ENCODE assay signal across 36 cellular contexts in the genomic region with DNA sequence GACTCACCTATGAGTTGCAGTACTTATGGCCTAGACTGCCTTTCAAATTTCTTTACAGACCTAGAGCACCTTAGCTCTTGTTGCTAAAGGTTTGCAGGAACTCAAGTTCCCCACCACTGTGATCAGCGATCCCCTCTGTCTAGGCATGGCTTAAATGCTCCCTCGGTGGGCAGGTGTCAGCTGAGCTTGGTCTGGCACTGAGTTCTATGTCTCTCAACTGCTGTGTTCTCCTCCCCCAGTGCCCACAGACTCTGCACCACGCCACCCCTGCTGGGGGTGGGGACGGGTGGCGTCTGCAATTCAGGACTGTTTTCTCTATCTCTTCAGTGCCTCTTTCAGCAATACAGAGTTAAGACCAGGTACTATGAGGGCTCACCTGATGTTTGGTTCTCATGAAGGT. TPM values are rescaled to one million over a fixed set of nuclear protein-coding genes. Genes with fewer than 3 reads are reported as not detected.
"Had no signal": no experiment of that assay in that cellular context is flagged by ENCODE, and none has a peak within 500 bp of the region (broad histone marks: within the 10 kb centered on the region; RNA-seq: fewer than 3 reads in every experiment).

No MANE protein-coding gene starts in this region.

- H3K9me3 ChIP-seq: adrenal gland, body of pancreas, esophagus muscularis mucosa, gastrocnemius medialis, heart left ventricle had no signal

- H3K27me3 Mint-ChIP-seq: activated CD8-positive, alpha-beta T cell treated with anti-CD3 and anti-CD28 coated beads for 36 hours; T-helper 17 cell had no signal

- H3K4me1 ChIP-seq: adrenal gland, body of pancreas, esophagus muscularis mucosa, foreskin keratinocyte, gastrocnemius medialis, heart left ventricle had no signal

- H3K27ac ChIP-seq: adrenal gland, body of pancreas, esophagus muscularis mucosa, foreskin keratinocyte, gastrocnemius medialis, heart left ventricle, WERI-Rb-1 had no signal

- H3K4me3 Mint-ChIP-seq: activated B cell treated with CpG ODN at 0.5 μM for 24 hours; activated CD8-positive, alpha-beta T cell treated with anti-CD3 and anti-CD28 coated beads for 36 hours; activated naive CD4-positive, alpha-beta T cell treated with anti-CD3 and anti-CD28 coated beads for 36 hours; activated naive CD4-positive, alpha-beta T cell treated with anti-CD3 and anti-CD28 coated beads, Interleukin-2, amount 50 U/mL, for 24 hours; activated naive CD8-positive, alpha-beta T cell treated with anti-CD3 and anti-CD28 coated beads for 36 hours; activated naive CD8-positive, alpha-beta T cell treated with anti-CD3 and anti-CD28 coated beads, Interleukin-2, amount 50 U/mL, for 24 hours; activated T-cell treated with anti-CD3 and anti-CD28 coated beads, Interleukin-2, amount 50 U/mL, for 24 hours; activated T-cell treated with anti-CD3 and anti-CD28 coated beads, Interleukin-2, amount 50 U/mL, for 72 hours; effector memory CD8-positive, alpha-beta T cell; T-helper 17 cell; T-helper 2 cell treated with Interferon-gamma antibody and Interleukin-4, amounts not matched to agents 5 μg/mL and 100 μg/mL, for 36 hours had no signal

- H3K27me3 ChIP-seq: adrenal gland, body of pancreas, esophagus muscularis mucosa, gastrocnemius medialis had no signal

- H3K4me3 ChIP-seq: adrenal gland, body of pancreas, esophagus muscularis mucosa, gastrocnemius medialis, heart left ventricle had no signal

- H3K27ac Mint-ChIP-seq: activated B cell treated with CpG ODN at 0.5 μM for 24 hours; activated CD8-positive, alpha-beta T cell treated with anti-CD3 and anti-CD28 coated beads for 36 hours; activated naive CD4-positive, alpha-beta T cell treated with anti-CD3 and anti-CD28 coated beads for 36 hours; activated naive CD4-positive, alpha-beta T cell treated with anti-CD3 and anti-CD28 coated beads, Interleukin-2, amount 50 U/mL, for 24 hours; activated naive CD8-positive, alpha-beta T cell treated with anti-CD3 and anti-CD28 coated beads for 36 hours; activated naive CD8-positive, alpha-beta T cell treated with anti-CD3 and anti-CD28 coated beads, Interleukin-2, amount 50 U/mL, for 24 hours; activated T-cell treated with anti-CD3 and anti-CD28 coated beads, Interleukin-2, amount 50 U/mL, for 24 hours; activated T-cell treated with anti-CD3 and anti-CD28 coated beads, Interleukin-2, amount 50 U/mL, for 72 hours; effector memory CD8-positive, alpha-beta T cell; T-helper 17 cell; T-helper 2 cell treated with Interferon-gamma antibody and Interleukin-4, amounts not matched to agents 5 μg/mL and 100 μg/mL, for 36 hours had no signal

- H3K4me1 Mint-ChIP-seq: activated B cell treated with CpG ODN at 0.5 μM for 24 hours; activated naive CD4-positive, alpha-beta T cell treated with anti-CD3 and anti-CD28 coated beads, Interleukin-2, amount 50 U/mL, for 24 hours; activated naive CD8-positive, alpha-beta T cell treated with anti-CD3 and anti-CD28 coated beads for 36 hours; activated naive CD8-positive, alpha-beta T cell treated with anti-CD3 and anti-CD28 coated beads, Interleukin-2, amount 50 U/mL, for 24 hours; T-helper 17 cell had no signal

- DNase-seq: activated B cell treated with CpG ODN at 0.5 μM for 24 hours; activated CD4-positive, alpha-beta T cell treated with anti-CD3 and anti-CD28 coated beads for 48 hours; activated CD4-positive, alpha-beta T cell treated with anti-CD3 and anti-CD28 coated beads, Interleukin-2, amount 50 U/mL, for 1 hour; activated CD4-positive, alpha-beta T cell treated with anti-CD3 and anti-CD28 coated beads, Interleukin-2, amount 50 U/mL, for 48 hours; activated CD8-positive, alpha-beta memory T cell treated with anti-CD3 and anti-CD28 coated beads, Interleukin-2, amount 50 U/mL, for 48 hours; activated CD8-positive, alpha-beta T cell treated with anti-CD3 and anti-CD28 coated beads for 36 hours; activated naive CD4-positive, alpha-beta T cell treated with anti-CD3 and anti-CD28 coated beads for 36 hours; activated naive CD8-positive, alpha-beta T cell treated with anti-CD3 and anti-CD28 coated beads for 36 hours; activated naive CD8-positive, alpha-beta T cell treated with anti-CD3 and anti-CD28 coated beads, Interleukin-2, amount 50 U/mL, for 24 hours; activated T-cell treated with anti-CD3 and anti-CD28 coated beads for 4 hours; activated T-cell treated with anti-CD3 and anti-CD28 coated beads, Interleukin-2, amount 50 U/mL, for 24 hours; activated T-cell treated with anti-CD3 and anti-CD28 coated beads, Interleukin-2, amount 50 U/mL, for 72 hours; amygdala; aorta; body of pancreas; central memory CD4-positive, alpha-beta T cell; cerebellar nuclear complex; cortex of kidney; dermis blood vessel endothelial cell; effector CD4-positive, alpha-beta T cell; effector memory CD8-positive, alpha-beta T cell; erythroblast; foreskin keratinocyte; gastrocnemius medialis; glutamatergic neuron; heart left ventricle; T-helper 1 cell; T-helper 17 cell; T1000; WERI-Rb-1 had no signal

- H3K36me3 ChIP-seq: adrenal gland, esophagus muscularis mucosa, gastrocnemius medialis, heart left ventricle, WERI-Rb-1 had no signal

- ATAC-seq: activated CD4-positive, CD25-positive, alpha-beta regulatory T cell treated with anti-CD3 and anti-CD28 coated beads, Interleukin-2, amount 50 U/mL, for 24 hours; activated CD8-positive, alpha-beta T cell treated with anti-CD3 and anti-CD28 coated beads for 36 hours; activated naive CD8-positive, alpha-beta T cell treated with anti-CD3 and anti-CD28 coated beads, Interleukin-2, amount 50 U/mL, for 24 hours; activated T-cell treated with anti-CD3 and anti-CD28 coated beads, Interleukin-2, amount 50 U/mL, for 72 hours; body of pancreas; effector memory CD8-positive, alpha-beta T cell; foreskin keratinocyte; gastrocnemius medialis; heart left ventricle; T-helper 17 cell had no signal

RNA-seq across cellular contexts. Expression of a gene that starts 30.5 kb away (rescaled TPM):
- total RNA-seq: activated B cell treated with CpG ODN at 0.5 μM for 24 hours; activated CD8-positive, alpha-beta memory T cell treated with anti-CD3 and anti-CD28 coated beads for 36 hours; activated CD8-positive, alpha-beta T cell treated with anti-CD3 and anti-CD28 coated beads for 36 hours; activated naive CD4-positive, alpha-beta T cell treated with anti-CD3 and anti-CD28 coated beads for 36 hours; activated naive CD8-positive, alpha-beta T cell treated with anti-CD3 and anti-CD28 coated beads for 36 hours; activated T-cell treated with anti-CD3 and anti-CD28 coated beads, Interleukin-2, amount 50 U/mL, for 72 hours; aorta; body of pancreas; dermis blood vessel endothelial cell; foreskin keratinocyte; gastrocnemius medialis; heart left ventricle; T-helper 17 cell had no signal
- polyA plus RNA-seq: aorta, foreskin keratinocyte, heart left ventricle had no signal
